7 cellular contexts compared by ENCODE assay signal in genomic region chr20:44475372-44475693, GRCh38. TPM values are rescaled to one million over a fixed set of nuclear protein-coding genes. Genes with fewer than 3 reads are reported as not detected.
DNase-seq lines count a peak whose midpoint lies in the region; ATAC-seq and TF ChIP-seq lines count a peak whose summit lies in the region.

No MANE protein-coding gene starts in this region.

- H3K4me1 ChIP-seq in iPS-15b (ENCODE audit: control insufficient read depth, insufficient read depth, low read length) = peaks cover 3% of the 10 kb centered on the region

- H3K4me3 ChIP-seq in HL-60 (replicated peaks; ENCODE audit: insufficient read depth, low read length) = peak overlapping the region; percentile 82
- H3K4me3 ChIP-seq in iPS-15b (ENCODE audit: low read depth, low read length) = peak overlapping the region; percentile 92

- H3K27ac ChIP-seq in HL-60 (replicated peaks) = peak overlapping the region; percentile 78

- H3K9me3 ChIP-seq in iPS-15b (ENCODE audit: control insufficient read depth, insufficient read depth, low read length) = no peaks in the 10 kb centered on the region

- no peaks in the 10 kb centered on the region for H3K36me3 ChIP-seq in iPS-15b (ENCODE audit: control insufficient read depth, insufficient read depth, low read length)

- no peaks in the 10 kb centered on the region for H3K9me3 Mint-ChIP-seq in activated T-helper 1 cell treated with anti-CD3 and anti-CD28 coated beads, Interleukin-12 subunit alpha, Interleukin-12 subunit beta, Interleukin-2, Interleukin-4 antibody, amounts not matched to agents 30 ng/mL and 10 ng/mL and 1 ng/mL, durations not matched to agents 14 hours and 24 hours and 36 hours
- no peaks in the 10 kb centered on the region for H3K9me3 Mint-ChIP-seq in stimulated activated naive CD8-positive, alpha-beta T cell treated with anti-CD3 and anti-CD28 coated beads, Interleukin-15, amount 100 ng/mL, for 72 hours

- peak overlapping the region; percentile 95 for H3K4me3 Mint-ChIP-seq in activated T-helper 1 cell treated with anti-CD3 and anti-CD28 coated beads, Interleukin-12 subunit alpha, Interleukin-12 subunit beta, Interleukin-2, Interleukin-4 antibody, amounts not matched to agents 30 ng/mL and 10 ng/mL and 1 ng/mL, durations not matched to agents 14 hours and 24 hours and 36 hours
- H3K4me3 Mint-ChIP-seq in stimulated activated naive CD8-positive, alpha-beta T cell treated with anti-CD3 and anti-CD28 coated beads, Interleukin-15, amount 100 ng/mL, for 72 hours = peak overlapping the region; percentile 99

- H3K27me3 ChIP-seq in HL-60 (ENCODE audit: insufficient read depth, poor library complexity, severe bottlenecking) (no peaks in the 10 kb centered on the region), iPS-15b (ENCODE audit: control insufficient read depth, insufficient read depth, low read length) (no peaks in the 10 kb centered on the region)

- H3K27ac Mint-ChIP-seq in activated T-helper 1 cell treated with anti-CD3 and anti-CD28 coated beads, Interleukin-12 subunit alpha, Interleukin-12 subunit beta, Interleukin-2, Interleukin-4 antibody, amounts not matched to agents 30 ng/mL and 10 ng/mL and 1 ng/mL, durations not matched to agents 14 hours and 24 hours and 36 hours = peak overlapping the region; percentile 93
- H3K27ac Mint-ChIP-seq in stimulated activated naive CD8-positive, alpha-beta T cell treated with anti-CD3 and anti-CD28 coated beads, Interleukin-15, amount 100 ng/mL, for 72 hours = peak overlapping the region; percentile 99 to 100

- H3K4me1 Mint-ChIP-seq in activated T-helper 1 cell treated with anti-CD3 and anti-CD28 coated beads, Interleukin-12 subunit alpha, Interleukin-12 subunit beta, Interleukin-2, Interleukin-4 antibody, amounts not matched to agents 30 ng/mL and 10 ng/mL and 1 ng/mL, durations not matched to agents 14 hours and 24 hours and 36 hours (ENCODE audit: low read depth) = peaks cover 20% of the 10 kb centered on the region
- H3K4me1 Mint-ChIP-seq in stimulated activated naive CD8-positive, alpha-beta T cell treated with anti-CD3 and anti-CD28 coated beads, Interleukin-15, amount 100 ng/mL, for 72 hours = peaks cover 24% of the 10 kb centered on the region

- peaks cover 3% of the 10 kb centered on the region for H3K27me3 Mint-ChIP-seq in activated T-helper 1 cell treated with anti-CD3 and anti-CD28 coated beads, Interleukin-12 subunit alpha, Interleukin-12 subunit beta, Interleukin-2, Interleukin-4 antibody, amounts not matched to agents 30 ng/mL and 10 ng/mL and 1 ng/mL, durations not matched to agents 14 hours and 24 hours and 36 hours (ENCODE audit: insufficient read depth)
- no peaks in the 10 kb centered on the region for H3K27me3 Mint-ChIP-seq in stimulated activated naive CD8-positive, alpha-beta T cell treated with anti-CD3 and anti-CD28 coated beads, Interleukin-15, amount 100 ng/mL, for 72 hours

- intact Hi-C loops in activated T-helper 1 cell treated with anti-CD3 and anti-CD28 coated beads, Interleukin-12 subunit alpha, Interleukin-12 subunit beta, Interleukin-2, Interleukin-4 antibody, amounts not matched to agents 30 ng/mL and 10 ng/mL and 1 ng/mL, durations not matched to agents 14 hours and 24 hours and 36 hours (cut with micrococcal nuclease) = loop anchor here (1.0 to 5.0 kb wide), 6 partner anchors 47 to 265 kb away; partner anchors contain the start of genes FITM2, OSER1 and SERINC3

- no peak for DNase-seq in HL-60 (ENCODE audit: low read depth in 1 of 2, low spot score in 1 of 2)
- DNase-seq in activated T-helper 1 cell treated with anti-CD3 and anti-CD28 coated beads, Interleukin-12 subunit alpha, Interleukin-12 subunit beta, Interleukin-2, Interleukin-4 antibody, amounts not matched to agents 30 ng/mL and 10 ng/mL and 1 ng/mL, durations not matched to agents 14 hours and 24 hours and 36 hours (ENCODE audit: low spot score) = no peak
- no peak for DNase-seq in stimulated activated naive CD8-positive, alpha-beta T cell treated with anti-CD3 and anti-CD28 coated beads, Interleukin-15, amount 100 ng/mL, for 72 hours
- no peak for DNase-seq in DMS79 (lab: John Stamatoyannopoulos, UW)
- no peak for DNase-seq in NCI-H1092 treated with DMSO at 0.1 percent for 48 hours (lab: John Stamatoyannopoulos, UW)

- no peak for TF ChIP-seq CTCF in HL-60 (IDR thresholded peaks at IDR 0.05; ENCODE audit: insufficient read depth, low read length)

- H3K36me3 Mint-ChIP-seq in activated T-helper 1 cell treated with anti-CD3 and anti-CD28 coated beads, Interleukin-12 subunit alpha, Interleukin-12 subunit beta, Interleukin-2, Interleukin-4 antibody, amounts not matched to agents 30 ng/mL and 10 ng/mL and 1 ng/mL, durations not matched to agents 14 hours and 24 hours and 36 hours (ENCODE audit: low read depth) = peaks cover 7% of the 10 kb centered on the region

- H3K9ac ChIP-seq in iPS-15b (ENCODE audit: low read depth, low read length) = no peak overlapping the region

- peak; percentile 1 for ATAC-seq in stimulated activated naive CD8-positive, alpha-beta T cell treated with anti-CD3 and anti-CD28 coated beads, Interleukin-15, amount 100 ng/mL, for 72 hours
- ATAC-seq in HG03039 (IDR thresholded peaks at IDR 0.05; ENCODE audit: unreplicated experiment) = no peak

RNA-seq across cellular contexts. Expression of gene TTPAL, which starts 0.3 kb away (rescaled TPM):
- 22.9 and 24.7 TPM in 2 replicates for total RNA-seq in activated T-helper 1 cell treated with anti-CD3 and anti-CD28 coated beads, Interleukin-12 subunit alpha, Interleukin-12 subunit beta, Interleukin-2, Interleukin-4 antibody, amounts not matched to agents 30 ng/mL and 10 ng/mL and 1 ng/mL, durations not matched to agents 14 hours and 24 hours and 36 hours

RNA-seq across cellular contexts. Expression of gene SERINC3, which starts 46.5 kb away (rescaled TPM):
- 51.3 and 54.6 TPM in 2 replicates for total RNA-seq in activated T-helper 1 cell treated with anti-CD3 and anti-CD28 coated beads, Interleukin-12 subunit alpha, Interleukin-12 subunit beta, Interleukin-2, Interleukin-4 antibody, amounts not matched to agents 30 ng/mL and 10 ng/mL and 1 ng/mL, durations not matched to agents 14 hours and 24 hours and 36 hours
